In genomic region chr7:504221-505081, GRCh38 we compare ENCODE assay signal across 12 cellular contexts. TPM values are rescaled to one million over a fixed set of nuclear protein-coding genes. Genes with fewer than 3 reads are reported as not detected.
DNase-seq lines count a peak whose midpoint lies in the region; ATAC-seq and TF ChIP-seq lines count a peak whose summit lies in the region.
"Had no signal": no experiment of that assay in that cellular context is flagged by ENCODE, and none has a peak within 500 bp of the region (broad histone marks: within the 10 kb centered on the region; RNA-seq: fewer than 3 reads in every experiment).

No MANE protein-coding gene starts in this region.

- H3K4me3 Mint-ChIP-seq in mesothelial cell of epicardium: no peak overlapping the region
- H3K4me3 Mint-ChIP-seq in stimulated activated naive B cell treated with anti-CD40 and anti-IgM and Interleukin-4, amounts not matched to agents 10 μg/mL and 1 μg/mL and 100 μg/mL, for 72 hours: no peak overlapping the region
- H3K4me3 Mint-ChIP-seq: activated naive CD4-positive, alpha-beta T cell treated with anti-CD3 and anti-CD28 coated beads, Interleukin-2, amount 10 ng/mL, durations not matched to agents 7 days and 5 days; CD8-positive, alpha-beta T cell had no signal

- H4K20me1 ChIP-seq in fibroblast of lung (ENCODE audit: control insufficient read depth, extremely low read depth, insufficient read depth, low read length): no peaks in the 10 kb centered on the region

- H3K36me3 Mint-ChIP-seq in mesothelial cell of epicardium: peaks cover 14% of the 10 kb centered on the region
- H3K36me3 Mint-ChIP-seq in stimulated activated naive B cell treated with anti-CD40 and anti-IgM and Interleukin-4, amounts not matched to agents 10 μg/mL and 1 μg/mL and 100 μg/mL, for 72 hours: peaks cover 9 to 34% of the 10 kb centered on the region in 2 donors
- H3K36me3 Mint-ChIP-seq: activated naive CD4-positive, alpha-beta T cell treated with anti-CD3 and anti-CD28 coated beads, Interleukin-2, amount 10 ng/mL, durations not matched to agents 7 days and 5 days; CD8-positive, alpha-beta T cell had no signal

- ATAC-seq in RWPE2 (ENCODE audit: low read depth): 0 out of 3 replicates have a peak, but pooled peaks have one; percentile 15
- no peak for ATAC-seq in stimulated activated naive B cell treated with anti-CD40 and anti-IgM and Interleukin-4, amounts not matched to agents 10 μg/mL and 1 μg/mL and 100 μg/mL, for 72 hours (replicated peaks)
- ATAC-seq: CD8-positive, alpha-beta T cell had no signal

- H3K79me2 ChIP-seq in fibroblast of lung (ENCODE audit: control insufficient read depth, insufficient read depth, low read length): no peaks in the 10 kb centered on the region

- no peaks in the 10 kb centered on the region for H3K27me3 ChIP-seq in RWPE2 (ENCODE audit: insufficient read depth, poor library complexity, severe bottlenecking)
- no peaks in the 10 kb centered on the region for H3K27me3 ChIP-seq in fibroblast of lung (ENCODE audit: control insufficient read depth, insufficient read depth, low read length)

- DNase-seq in RWPE2 (ENCODE audit: low spot score) (peak; percentile 57), fibroblast of lung (ENCODE audit: low read depth in 2 of 2) (no peak), mesothelial cell of epicardium (ENCODE audit: low spot score in 2 of 2, unreplicated experiment in 2 of 2) (no peak), DMS53 treated with DMSO at 0.1 percent for 48 hours (lab: John Stamatoyannopoulos, UW; ENCODE audit: unreplicated experiment) (no peak), activated gamma-delta T cell treated with Interleukin-2 at 50 U/mL for 16 hours (no peak)
- no peak for DNase-seq in stimulated activated naive B cell treated with anti-CD40 and anti-IgM and Interleukin-4, amounts not matched to agents 10 μg/mL and 1 μg/mL and 100 μg/mL, for 72 hours
- no peak for DNase-seq in NK-92 treated with Interleukin-12 subunit alpha and Interleukin-12 subunit beta, amount 100 ng/mL, for 24 hours (lab: John Stamatoyannopoulos, UW)
- DNase-seq: activated naive CD4-positive, alpha-beta T cell treated with anti-CD3 and anti-CD28 coated beads, Interleukin-2, amount 10 ng/mL, durations not matched to agents 7 days and 5 days; NCI-H1092; PC-9 had no signal

- H3K9me3 ChIP-seq in RWPE2 (ENCODE audit: severe bottlenecking): no peaks in the 10 kb centered on the region
- H3K9me3 ChIP-seq in fibroblast of lung (ENCODE audit: control insufficient read depth, insufficient read depth, low read depth, low read length): no peaks in the 10 kb centered on the region

- TF ChIP-seq CTCF in RWPE2 (IDR thresholded peaks at IDR 0.05; ENCODE audit: poor library complexity, severe bottlenecking) (no peak), fibroblast of lung (conservative IDR thresholded peaks at IDR 0.05 in 1 of 2, IDR thresholded peaks at IDR 0.05 in 1 of 2; ENCODE audit: low read depth in 1 of 2, low read length in 2 of 2) (no peak), mesothelial cell of epicardium (IDR thresholded peaks at IDR 0.05; ENCODE audit: unreplicated experiment) (no peak)

- H3K4me3 ChIP-seq in RWPE2 (ENCODE audit: severe bottlenecking) (no peak overlapping the region), fibroblast of lung (replicated peaks in 1 of 4; ENCODE audit: control extremely low read depth in 1 of 4, insufficient read depth in 1 of 4, low read depth in 3 of 4, low read length in 4 of 4) (no peak overlapping the region)
- H3K4me3 ChIP-seq: PC-9 had no signal

- H2AFZ ChIP-seq in fibroblast of lung (ENCODE audit: low read length): no peak overlapping the region
- H2AFZ ChIP-seq: PC-9 had no signal

- H3K27me3 Mint-ChIP-seq in mesothelial cell of epicardium (ENCODE audit: low read depth): no peaks in the 10 kb centered on the region
- no peaks in the 10 kb centered on the region for H3K27me3 Mint-ChIP-seq in stimulated activated naive B cell treated with anti-CD40 and anti-IgM and Interleukin-4, amounts not matched to agents 10 μg/mL and 1 μg/mL and 100 μg/mL, for 72 hours

- H3K27ac ChIP-seq in RWPE2 (ENCODE audit: poor library complexity, severe bottlenecking): no peak overlapping the region
- H3K27ac ChIP-seq in fibroblast of lung (ENCODE audit: insufficient read depth, low read length): no peak overlapping the region
- peak overlapping the region; percentile 14 for H3K27ac ChIP-seq in temporal lobe (ENCODE audit: low read depth, low read length)
- H3K27ac ChIP-seq: PC-9 had no signal

- peak overlapping the region; percentile 40 for H3K27ac Mint-ChIP-seq in mesothelial cell of epicardium
- H3K27ac Mint-ChIP-seq in stimulated activated naive B cell treated with anti-CD40 and anti-IgM and Interleukin-4, amounts not matched to agents 10 μg/mL and 1 μg/mL and 100 μg/mL, for 72 hours: no peak overlapping the region
- H3K27ac Mint-ChIP-seq: activated naive CD4-positive, alpha-beta T cell treated with anti-CD3 and anti-CD28 coated beads, Interleukin-2, amount 10 ng/mL, durations not matched to agents 7 days and 5 days; CD8-positive, alpha-beta T cell had no signal

- H3K4me1 Mint-ChIP-seq in mesothelial cell of epicardium: peaks cover 7% of the 10 kb centered on the region
- H3K4me1 Mint-ChIP-seq in stimulated activated naive B cell treated with anti-CD40 and anti-IgM and Interleukin-4, amounts not matched to agents 10 μg/mL and 1 μg/mL and 100 μg/mL, for 72 hours: no peaks in the 10 kb centered on the region
- H3K4me1 Mint-ChIP-seq: activated naive CD4-positive, alpha-beta T cell treated with anti-CD3 and anti-CD28 coated beads, Interleukin-2, amount 10 ng/mL, durations not matched to agents 7 days and 5 days had no signal

- H3K36me3 ChIP-seq in RWPE2 (ENCODE audit: low read depth) (peaks cover 84% of the 10 kb centered on the region), fibroblast of lung (ENCODE audit: control insufficient read depth, insufficient read depth, low read length) (peaks cover 2% of the 10 kb centered on the region)

- no peak overlapping the region for H3K4me2 ChIP-seq in fibroblast of lung (ENCODE audit: extremely low read depth, insufficient read depth, low read length)
- H3K4me2 ChIP-seq: PC-9 had no signal

- peak overlapping the region; percentile 26 for H3K9ac ChIP-seq in fibroblast of lung (ENCODE audit: insufficient read depth, low read length)

- H3K4me1 ChIP-seq in RWPE2 (ENCODE audit: insufficient read depth, poor library complexity, severe bottlenecking) (no peaks in the 10 kb centered on the region), fibroblast of lung (ENCODE audit: control insufficient read depth, extremely low read depth, insufficient read depth, low read length) (no peaks in the 10 kb centered on the region)

- H3K9me3 Mint-ChIP-seq in mesothelial cell of epicardium: no peaks in the 10 kb centered on the region
- peaks cover 0 to 5% of the 10 kb centered on the region in 2 donors for H3K9me3 Mint-ChIP-seq in stimulated activated naive B cell treated with anti-CD40 and anti-IgM and Interleukin-4, amounts not matched to agents 10 μg/mL and 1 μg/mL and 100 μg/mL, for 72 hours
- H3K9me3 Mint-ChIP-seq: activated naive CD4-positive, alpha-beta T cell treated with anti-CD3 and anti-CD28 coated beads, Interleukin-2, amount 10 ng/mL, durations not matched to agents 7 days and 5 days; CD8-positive, alpha-beta T cell had no signal

RNA-seq across cellular contexts. Expression of gene PDGFA, which starts 15.2 kb away (rescaled TPM):
- total RNA-seq in fibroblast of lung (10.8 and 13.5 TPM in 2 replicates), mesothelial cell of epicardium (74.0 to 78.8 TPM (median 75.3 TPM) in 3 replicates), temporal lobe (19.7 TPM)
- polyA plus RNA-seq in fibroblast of lung: 2.0 and 16.9 TPM in 2 replicates
- polyA plus RNA-seq in fibroblast of lung (2012): 2.4 and 17.6 TPM in 2 replicates
- 8.4 and 52.3 TPM in 2 replicates for polyA minus RNA-seq in fibroblast of lung (ENCODE audit: low replicate concordance)
